ENCODE assay signal across 9 cellular contexts in genomic region chr6:44052419-44053011, GRCh38.
DNase-seq lines count a peak whose midpoint lies in the region; ATAC-seq and TF ChIP-seq lines count a peak whose summit lies in the region.
"Had no signal": no experiment of that assay in that cellular context is flagged by ENCODE, and none has a peak within 500 bp of the region (broad histone marks: within the 10 kb centered on the region; RNA-seq: fewer than 3 reads in every experiment).

No MANE protein-coding gene starts in this region.

- no peak overlapping the region for H3K4me3 Mint-ChIP-seq in T-helper 17 cell

- intact Hi-C loops in Right ventricle myocardium superior (cut with DNase I) = no loop called here

- peaks cover 17% of the 10 kb centered on the region for H3K27me3 Mint-ChIP-seq in T-helper 17 cell

- ATAC-seq in T-helper 17 cell (peak; percentile 30), Right ventricle myocardium superior (ENCODE audit: poor library complexity) (peak; percentile 66), GM19328 (IDR thresholded peaks at IDR 0.05; ENCODE audit: unreplicated experiment) (no peak)

- H3K36me3 Mint-ChIP-seq in T-helper 17 cell (ENCODE audit: low read depth) = no peaks in the 10 kb centered on the region

- peaks cover 3% of the 10 kb centered on the region for H3K4me1 Mint-ChIP-seq in T-helper 17 cell

- H3K27ac Mint-ChIP-seq in T-helper 17 cell = no peak overlapping the region

- H3K4me3 ChIP-seq in retinal pigment epithelial cell (ENCODE audit: low read length) = no peak overlapping the region

- DNase-seq in EL = peak; percentile 88
- DNase-seq in T-helper 17 cell = no peak
- DNase-seq in Right ventricle myocardium superior = peak; percentile 53
- DNase-seq in retinal pigment epithelial cell (ENCODE audit: low read depth) = no peak
- no peak for DNase-seq in T-helper 1 cell
- DNase-seq in GM20000 (ENCODE audit: low spot score) = no peak
- DNase-seq in NCI-H446 (lab: John Stamatoyannopoulos, UW) = no peak
- DNase-seq: kidney glomerular epithelial cell had no signal

- H3K9me3 ChIP-seq in T-helper 17 cell (ENCODE audit: control insufficient read depth, low read length, poor library complexity, severe bottlenecking) = no peaks in the 10 kb centered on the region

- TF ChIP-seq CTCF in retinal pigment epithelial cell (conservative IDR thresholded peaks at IDR 0.05; ENCODE audit: low read depth, low read length) = peak; percentile 4
- no peak for TF ChIP-seq CTCF in GM20000 (IDR thresholded peaks at IDR 0.05; ENCODE audit: extremely low read depth, missing control alignments)

Comparison
In these comparisons a context has a peak if more than half of its experiments do, and no peak if none do; other contexts are left out.
1. DNase-seq: peak in EL (single experiment) and Right ventricle myocardium superior (single experiment); none in T-helper 17 cell (0 of 3), retinal pigment epithelial cell (single experiment), T-helper 1 cell (0 of 5), GM20000 (single experiment) and NCI-H446 (0 of 2).